In genomic region chr6:133546098-133546497, GRCh38 we compare ENCODE assay signal across 25 cellular contexts.
DNase-seq lines count a peak whose midpoint lies in the region; ATAC-seq and TF ChIP-seq lines count a peak whose summit lies in the region.
"Had no signal": no experiment of that assay in that cellular context is flagged by ENCODE, and none has a peak within 500 bp of the region (broad histone marks: within the 10 kb centered on the region; RNA-seq: fewer than 3 reads in every experiment).

No MANE protein-coding gene starts in this region.

- TF ChIP-seq POLR2A in IMR-90 (IDR thresholded peaks at IDR 0.05; ENCODE audit: low read depth, low read length): no peak

- no peaks in the 10 kb centered on the region for H3K36me3 ChIP-seq in IMR-90 (ENCODE audit: control insufficient read depth, insufficient read depth, low read length)
- H3K36me3 ChIP-seq: heart left ventricle, tibial artery had no signal

- H3K14ac ChIP-seq in IMR-90 (replicated peaks; ENCODE audit: low read depth, low read length): peak overlapping the region; percentile 88; the same call in 1 of the 2 replicates

- H2AK5ac ChIP-seq in IMR-90 (ENCODE audit: low read depth, low read length): no peak overlapping the region

- H2AFZ ChIP-seq in IMR-90 (replicated peaks; ENCODE audit: low read length, poor library complexity): no peak overlapping the region

- H3K4ac ChIP-seq in IMR-90 (ENCODE audit: low read depth, low read length): peak overlapping the region; percentile 87

- H2BK20ac ChIP-seq in IMR-90 (ENCODE audit: low read depth, low read length): peak overlapping the region; percentile 93

- DNase-seq in IMR-90: peak; percentile 97
- peak; percentile 5 for DNase-seq in astrocyte of the spinal cord (ENCODE audit: low read depth, low spot score)
- peak; percentile 8 for DNase-seq in fibroblast of villous mesenchyme (ENCODE audit: low read depth)
- no peak for DNase-seq in NCI-H2227 treated with DMSO at 0.1 percent for 48 hours (lab: John Stamatoyannopoulos, UW)
- DNase-seq in activated naive CD4-positive, alpha-beta T cell treated with anti-CD3 and anti-CD28 coated beads, Interleukin-2, amount 50 U/mL, for 16 hours: no peak
- no peak for DNase-seq in NAMALWA (ENCODE audit: low spot score)
- DNase-seq: activated CD4-positive, alpha-beta T cell treated with anti-CD3 and anti-CD28 coated beads, Interleukin-2, amount 50 U/mL, for 4 hours; activated CD4-positive, CD25-positive, alpha-beta regulatory T cell; activated CD8-positive, alpha-beta memory T cell treated with anti-CD3 and anti-CD28 coated beads, Interleukin-2, amount 10 ng/mL, durations not matched to agents 7 days and 5 days; activated gamma-delta T cell treated with Interleukin-2 at 50 U/mL for 16 hours; activated T-cell treated with anti-CD3 and anti-CD28 coated beads, Interleukin-2, amount 50 U/mL, for 4 hours; Calu3; CD4-positive, CD25-positive, alpha-beta regulatory T cell; heart left ventricle; midbrain; naive thymus-derived CD8-positive, alpha-beta T cell; NCI-H187; occipital lobe; Right ventricle myocardium superior; stimulated activated CD4-positive, alpha-beta T cell treated with anti-CD3 and anti-CD28 coated beads, Interleukin-15, amount 100 ng/mL, for 24 hours; stimulated activated CD4-positive, alpha-beta T cell treated with anti-CD3 and anti-CD28 coated beads, Interleukin-4, amount 100 ng/mL, for 4 hours; T-helper 17 cell; tibial artery had no signal

- peak overlapping the region; percentile 92 for H2BK5ac ChIP-seq in IMR-90 (ENCODE audit: low read depth, low read length, poor library complexity, severe bottlenecking)

- H3K23ac ChIP-seq in IMR-90 (ENCODE audit: low read depth, low read length): peak overlapping the region; percentile 68

- no peak for TF ChIP-seq CTCF in IMR-90 (conservative IDR thresholded peaks at IDR 0.05; ENCODE audit: low read depth, low read length)
- TF ChIP-seq CTCF in astrocyte of the spinal cord (IDR thresholded peaks at IDR 0.05; ENCODE audit: low read depth, low read length): no peak
- TF ChIP-seq CTCF in fibroblast of villous mesenchyme (IDR thresholded peaks at IDR 0.05; ENCODE audit: insufficient read depth, low read depth, low read length): no peak

- H3K9me1 ChIP-seq in IMR-90 (ENCODE audit: insufficient read depth, low read length): peaks cover 9% of the 10 kb centered on the region

- WGBS in IMR-90 (ENCODE audit: extremely low coverage in 2 of 2, insufficient read length in 1 of 2), 2 experiments: no CpG with 5 or more reads among the region's 4 CpGs

- CTCF ChIA-PET in IMR-90 (lab: Yijun Ruan, JAX): interaction anchor here (0.6 kb wide), 1 partner anchor 925 kb away, joined by 3 read pairs; no protein-coding TSS in a partner anchor

- H3K27ac ChIP-seq in IMR-90 (ENCODE audit: insufficient read depth, low read length): peak overlapping the region; percentile 99
- H3K27ac ChIP-seq: heart left ventricle, tibial artery had no signal

- no peak overlapping the region for H2AK9ac ChIP-seq in IMR-90 (replicated peaks; ENCODE audit: low read depth, low read length, poor library complexity)

- H3K56ac ChIP-seq in IMR-90 (ENCODE audit: extremely low read depth, insufficient read depth, low read length): peak overlapping the region; percentile 80; the same call in 1 of the 2 replicates

- ATAC-seq in IMR-90 (ENCODE audit: low read depth) (peak; percentile 75), HG03135 (IDR thresholded peaks at IDR 0.05; ENCODE audit: unreplicated experiment) (no peak)
- ATAC-seq: activated CD8-positive, alpha-beta memory T cell treated with anti-CD3 and anti-CD28 coated beads, Interleukin-2, amount 10 ng/mL, durations not matched to agents 7 days and 5 days; activated T-cell treated with anti-CD3 and anti-CD28 coated beads, Interleukin-2, amount 50 U/mL, for 4 hours; heart left ventricle; naive thymus-derived CD8-positive, alpha-beta T cell; Panc1; T-helper 17 cell had no signal

- H4K20me1 ChIP-seq in IMR-90 (ENCODE audit: insufficient read depth, low read length): no peaks in the 10 kb centered on the region

- no peak overlapping the region for H3K4me3 ChIP-seq in IMR-90 (ENCODE audit: insufficient read depth, low read depth, low read length)
- H3K4me3 ChIP-seq in astrocyte of the spinal cord (ENCODE audit: low read depth, low read length): no peak overlapping the region
- H3K4me3 ChIP-seq in fibroblast of villous mesenchyme (ENCODE audit: low read depth, low read length): no peak overlapping the region
- H3K4me3 ChIP-seq: heart left ventricle, tibial artery had no signal

- peak overlapping the region; percentile 47; the same call in 1 of the 3 replicates for H2BK15ac ChIP-seq in IMR-90 (ENCODE audit: low read depth, low read length)

- in situ Hi-C loops in IMR-90 (cut with MboI; ENCODE audit: low sequenced_read_pairs): no loop called here
- in situ Hi-C loops in astrocyte of the spinal cord (cut with HindIII; ENCODE audit: low sequenced_read_pairs): no loop called here

- H3K79me1 ChIP-seq in IMR-90 (ENCODE audit: low read depth in 1 of 2, low read length in 2 of 2): no peaks in the 10 kb centered on the region

- peak overlapping the region; percentile 73 for H3K4me2 ChIP-seq in IMR-90 (ENCODE audit: low read depth, low read length)

- H4K91ac ChIP-seq in IMR-90 (ENCODE audit: insufficient read depth, low read depth, low read length): peak overlapping the region; percentile 95

- no peaks in the 10 kb centered on the region for H3K9me3 ChIP-seq in IMR-90 (ENCODE audit: control insufficient read depth, insufficient read depth, low read length)
- H3K9me3 ChIP-seq: heart left ventricle, tibial artery had no signal

- peak overlapping the region; percentile 98 for H3K18ac ChIP-seq in IMR-90 (ENCODE audit: low read depth, low read length)

- no peaks in the 10 kb centered on the region for H3K27me3 ChIP-seq in IMR-90 (ENCODE audit: control insufficient read depth, insufficient read depth, low read length)
- H3K27me3 ChIP-seq: heart left ventricle, tibial artery had no signal

- H2BK120ac ChIP-seq in IMR-90 (ENCODE audit: low read depth, low read length): peak overlapping the region; percentile 95

- no TSS peak for BruUV-seq in IMR-90 (replicated peaks; lab: Mats Ljungman, UMichigan)

- H4K5ac ChIP-seq in IMR-90 (ENCODE audit: low read depth, low read length): peak overlapping the region; percentile 98

- H4K8ac ChIP-seq in IMR-90 (ENCODE audit: low read depth in 2 of 2, low read length in 2 of 2): peak overlapping the region in 1 of 2 experiments; percentile 93; a peak in 3 of 4 replicates

- peaks cover 20% of the 10 kb centered on the region for H3K4me1 ChIP-seq in IMR-90 (ENCODE audit: control insufficient read depth, insufficient read depth, low read length)

- dilution Hi-C loops in IMR-90 (cut with HindIII; ENCODE audit: low sequenced_read_pairs, unreplicated experiment): no loop called here

- no peak for TF ChIP-seq RAD21 in IMR-90 (IDR thresholded peaks at IDR 0.05; ENCODE audit: low read length)

- intact Hi-C loops in IMR-90 (cut with micrococcal nuclease): no loop called here

- POLR2A ChIA-PET in IMR-90 (lab: Charles Lee; ENCODE audit: unreplicated experiment): no interaction called here

- H3K9ac ChIP-seq in IMR-90 (ENCODE audit: low read depth, low read length): peak overlapping the region; percentile 57; the same call in 1 of the 2 replicates

TF ChIP-seq in IMR-90, 13 proteins besides CTCF, POLR2A, EP300 and RAD21:
- TF ChIP-seq ELK1 (IDR thresholded peaks at IDR 0.05; ENCODE audit: borderline replicate concordance, low read depth, low read length) (no peak), CEBPB (IDR thresholded peaks at IDR 0.05; ENCODE audit: low read depth, low read length) (peak; percentile 31; the same call in 1 of the 2 replicates), NFE2L2 (IDR thresholded peaks at IDR 0.05; ENCODE audit: low read depth, low read length) (no peak), SMC3 (IDR thresholded peaks at IDR 0.05; ENCODE audit: low read depth, low read length) (no peak), RCOR1 (IDR thresholded peaks at IDR 0.05; ENCODE audit: insufficient replicate concordance, low read length) (no peak), MAFK (IDR thresholded peaks at IDR 0.05; ENCODE audit: low read depth, low read length) (no peak), RFX5 (IDR thresholded peaks at IDR 0.05; ENCODE audit: low read depth, low read length) (no peak), MAZ (IDR thresholded peaks at IDR 0.05; ENCODE audit: borderline replicate concordance, low read depth, low read length) (no peak), MXI1 (IDR thresholded peaks at IDR 0.05; ENCODE audit: borderline replicate concordance, low read depth, low read length) (no peak), BHLHE40 (IDR thresholded peaks at IDR 0.05; ENCODE audit: low read depth, low read length) (peak; percentile 98), FOS (IDR thresholded peaks at IDR 0.05; ENCODE audit: low read depth, low read length) (peak; percentile 49; the same call in 1 of the 2 replicates)
- TF ChIP-seq, protein P1, sequence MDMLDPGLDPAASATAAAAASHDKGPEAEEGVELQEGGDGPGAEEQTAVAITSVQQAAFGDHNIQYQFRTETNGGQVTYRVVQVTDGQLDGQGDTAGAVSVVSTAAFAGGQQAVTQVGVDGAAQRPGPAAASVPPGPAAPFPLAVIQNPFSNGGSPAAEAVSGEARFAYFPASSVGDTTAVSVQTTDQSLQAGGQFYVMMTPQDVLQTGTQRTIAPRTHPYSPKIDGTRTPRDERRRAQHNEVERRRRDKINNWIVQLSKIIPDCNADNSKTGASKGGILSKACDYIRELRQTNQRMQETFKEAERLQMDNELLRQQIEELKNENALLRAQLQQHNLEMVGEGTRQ (IDR thresholded peaks at IDR 0.05; ENCODE audit: low read depth, low read length): no peak

Comparison
In these comparisons a context has a peak if more than half of its experiments do, and no peak if none do; other contexts are left out.
1. DNase-seq: peak in IMR-90 (single experiment), astrocyte of the spinal cord (single experiment) and fibroblast of villous mesenchyme (single experiment); none in NCI-H2227 treated with DMSO at 0.1 percent for 48 hours (single experiment), activated naive CD4-positive, alpha-beta T cell treated with anti-CD3 and anti-CD28 coated beads, Interleukin-2, amount 50 U/mL, for 16 hours (single experiment) and NAMALWA (single experiment).